In genomic region chr2:170828533-170828916, GRCh38 we compare ENCODE assay signal across 24 cellular contexts. TPM values are rescaled to one million over a fixed set of nuclear protein-coding genes. Genes with fewer than 3 reads are reported as not detected.
DNase-seq lines count a peak whose midpoint lies in the region; ATAC-seq and TF ChIP-seq lines count a peak whose summit lies in the region.
"Had no signal": no experiment of that assay in that cellular context is flagged by ENCODE, and none has a peak within 500 bp of the region (broad histone marks: within the 10 kb centered on the region; RNA-seq: fewer than 3 reads in every experiment).

No MANE protein-coding gene starts in this region.

- no peak overlapping the region for H2BK120ac ChIP-seq in neuronal stem cell (ENCODE audit: low read depth, low read length)

- no CpG with 5 or more reads among the region's 5 CpGs for WGBS in neuronal stem cell (ENCODE audit: extremely low coverage in 2 of 2, insufficient read length in 2 of 2, insufficient replicate concordance in 1 of 2), 2 donors

- H2BK12ac ChIP-seq in neuronal stem cell (ENCODE audit: low read length) = peak overlapping the region; percentile 46

- H3K14ac ChIP-seq in neuronal stem cell (ENCODE audit: low read length) = no peak overlapping the region

- POLR2A ChIA-PET in HEK293 (lab: Yijun Ruan, JAX) = no interaction called here

- H3K27me3 ChIP-seq in neuronal stem cell (ENCODE audit: control insufficient read depth in 3 of 3, insufficient read depth in 3 of 3, low read depth in 1 of 3, low read length in 3 of 3) = peaks cover 0 to 44% (median 23%) of the 10 kb centered on the region in 3 experiments

- no peak overlapping the region for H2BK5ac ChIP-seq in neuronal stem cell (ENCODE audit: low read length)

- H2AFZ ChIP-seq in neuronal stem cell (ENCODE audit: low read length) = no peak overlapping the region
- H2AFZ ChIP-seq: GM23338 had no signal

- CTCF ChIA-PET in HEK293 (lab: Yijun Ruan, JAX) = no interaction called here

- H4K91ac ChIP-seq in neuronal stem cell (ENCODE audit: low read depth, low read length, poor library complexity) = no peak overlapping the region

- H3K23ac ChIP-seq in neuronal stem cell (ENCODE audit: low read depth, low read length, poor library complexity) = peak overlapping the region; percentile 22

- TF ChIP-seq CTCF in HEK293 (tag by site-specific recombination; IDR thresholded peaks at IDR 0.05) = no peak

- H3K4me2 ChIP-seq in neuronal stem cell (ENCODE audit: insufficient read depth, low read length, poor library complexity, severe bottlenecking) = no peak overlapping the region
- H3K4me2 ChIP-seq: A549; BLaER1 treated with 17β-estradiol and CSF1 and Interleukin-3, amounts not matched to agents 10 nM and 100 nM; GM23338 had no signal

- H3K36me3 ChIP-seq in HEK293 (ENCODE audit: control insufficient read depth in 2 of 2, insufficient read depth in 1 of 2, low read length in 2 of 2) (peaks cover 0 to 21% of the 10 kb centered on the region in 2 experiments; a peak in 2 of 3 replicates), neuronal stem cell (replicated peaks in 1 of 2; ENCODE audit: control insufficient read depth in 2 of 2, insufficient read depth in 2 of 2, low read length in 2 of 2) (no peaks in the 10 kb centered on the region)
- H3K36me3 ChIP-seq: BE2C; BLaER1 treated with 17β-estradiol and CSF1 and Interleukin-3, amounts not matched to agents 10 nM and 100 nM had no signal

- ATAC-seq in HG03378 (IDR thresholded peaks at IDR 0.05; ENCODE audit: unreplicated experiment) = no peak
- ATAC-seq: GM12878, GM23338 had no signal

- no peaks in the 10 kb centered on the region for H3K4me1 ChIP-seq in HEK293 (ENCODE audit: control insufficient read depth, insufficient read depth, low read length)
- peaks cover 0 to 4% of the 10 kb centered on the region in 2 donors for H3K4me1 ChIP-seq in neuronal stem cell (ENCODE audit: control insufficient read depth in 2 of 2, insufficient read depth in 1 of 2, low read depth in 1 of 2, low read length in 2 of 2)
- H3K4me1 ChIP-seq: A549, BE2C had no signal

- H2BK15ac ChIP-seq in neuronal stem cell (ENCODE audit: low read length) = no peak overlapping the region

- H3K9ac ChIP-seq in neuronal stem cell (ENCODE audit: low read depth, low read length, poor library complexity) = no peak overlapping the region
- H3K9ac ChIP-seq: BLaER1 treated with 17β-estradiol and CSF1 and Interleukin-3, amounts not matched to agents 10 nM and 100 nM had no signal

- H3K79me1 ChIP-seq in neuronal stem cell (ENCODE audit: low read depth, low read length) = no peaks in the 10 kb centered on the region

- H3K4me3 ChIP-seq in HEK293 (ENCODE audit: low read depth, low read length) (no peak overlapping the region), neuronal stem cell (ENCODE audit: low read length in 2 of 2) (no peak overlapping the region)
- H3K4me3 ChIP-seq: A549; BLaER1 treated with 17β-estradiol and CSF1 and Interleukin-3, amounts not matched to agents 10 nM and 100 nM; GM12878; GM23338 had no signal

- H3K18ac ChIP-seq in neuronal stem cell (ENCODE audit: low read length) = no peak overlapping the region

- H3K4ac ChIP-seq in neuronal stem cell (ENCODE audit: low read length) = no peak overlapping the region

- H3K9me3 ChIP-seq in HEK293 (ENCODE audit: control insufficient read depth, insufficient read depth, low read depth, low read length) (no peaks in the 10 kb centered on the region), neuronal stem cell (replicated peaks in 1 of 2; ENCODE audit: control insufficient read depth in 2 of 2, insufficient read depth in 1 of 2, low read depth in 1 of 2, low read length in 2 of 2) (peaks cover 0 to 1% of the 10 kb centered on the region in 2 donors)
- H3K9me3 ChIP-seq: A549, BE2C had no signal

- no peak overlapping the region for H2AK5ac ChIP-seq in neuronal stem cell (ENCODE audit: low read depth, low read length)

- no peak overlapping the region for H4K8ac ChIP-seq in neuronal stem cell (ENCODE audit: low read depth, low read length)

- DNase-seq in neuronal stem cell (ENCODE audit: low spot score) (no peak), NOMO-1 treated with DMSO at 0.1 percent for 48 hours (lab: John Stamatoyannopoulos, UW; ENCODE audit: unreplicated experiment) (no peak), foreskin melanocyte (no peak)
- DNase-seq in stimulated activated CD4-positive, alpha-beta T cell treated with anti-CD3 and anti-CD28 coated beads, Interleukin-15, amount 100 ng/mL, for 24 hours = no peak
- DNase-seq: 8988T; ACHN; AML-193; BE2C; CD4-positive, alpha-beta T cell; CD8-positive, alpha-beta memory T cell; DMS 273 treated with DMSO at 0.1 percent for 48 hours; DMS79; EL; GDM1; HCEC 1CT had no signal

- no peak overlapping the region for H3K27ac ChIP-seq in HEK293 (ENCODE audit: extremely low read depth, low read depth, low read length)
- peak overlapping the region; percentile 47 for H3K27ac ChIP-seq in cingulate gyrus (ENCODE audit: low read depth, low read length)
- H3K27ac ChIP-seq in neuronal stem cell (replicated peaks; ENCODE audit: low read length) = no peak overlapping the region
- H3K27ac ChIP-seq in temporal lobe (ENCODE audit: low read depth, low read length) = peak overlapping the region; percentile 13
- H3K27ac ChIP-seq: A549; BLaER1 treated with 17β-estradiol and CSF1 and Interleukin-3, amounts not matched to agents 10 nM and 100 nM had no signal

TF ChIP-seq in HEK293, 187 proteins besides CTCF, POLR2A, EP300 and RAD21:
- TF ChIP-seq ZNF341 (tag by site-specific recombination; IDR thresholded peaks at IDR 0.05; ENCODE audit: low read depth) = peak; percentile 30; the same call in 1 of the 2 replicates
- no peak for TF ChIP-seq ZNF248 (tag by site-specific recombination; IDR thresholded peaks at IDR 0.05)

RNA-seq across cellular contexts. Expression of gene GAD1, which starts 11.8 kb away (rescaled TPM):
- 0.08 TPM for polyA plus RNA-seq in neuronal stem cell (2013, experiment 1 of 2)
- 0.14 TPM for polyA plus RNA-seq in neuronal stem cell (2013, experiment 2 of 2)
- total RNA-seq in temporal lobe = 78.2 TPM
- total RNA-seq: CD4-positive, alpha-beta T cell had no signal
- polyA plus RNA-seq: CD14-positive monocyte; CD8-positive, alpha-beta memory T cell had no signal

RNA-seq across cellular contexts. Expression of gene ERICH2, which starts 58.3 kb away (rescaled TPM):
- 1.4 TPM for polyA plus RNA-seq in neuronal stem cell (2013, experiment 1 of 2)
- polyA plus RNA-seq in neuronal stem cell (2013, experiment 2 of 2) = 1.5 TPM
- not detected for total RNA-seq in temporal lobe
- total RNA-seq: CD4-positive, alpha-beta T cell; CD8-positive, alpha-beta memory T cell; GM12878; GM23338 had no signal
- polyA plus RNA-seq: A549; CD14-positive monocyte; CD8-positive, alpha-beta memory T cell; GM12878 had no signal

Comparison
In these comparisons a context has a peak if more than half of its experiments do, and no peak if none do; other contexts are left out.
1. H3K27ac ChIP-seq: peak in cingulate gyrus (single experiment) and temporal lobe (single experiment); none in HEK293 (single experiment) and neuronal stem cell (single experiment).